In genomic region chr5:142551242-142552067, GRCh38 we compare ENCODE assay signal across 9 cellular contexts.
DNase-seq lines count a peak whose midpoint lies in the region; ATAC-seq and TF ChIP-seq lines count a peak whose summit lies in the region.
"Had no signal": no experiment of that assay in that cellular context is flagged by ENCODE, and none has a peak within 500 bp of the region (broad histone marks: within the 10 kb centered on the region; RNA-seq: fewer than 3 reads in every experiment).

No MANE protein-coding gene starts in this region.

- peaks cover 41% of the 10 kb centered on the region for H3K4me1 ChIP-seq in A673 (ENCODE audit: insufficient read depth, low read length, poor library complexity, severe bottlenecking)

- intact Hi-C loops in A673 (cut with micrococcal nuclease; ENCODE audit: unreplicated experiment): loop anchor here (2.0 to 10.0 kb wide), 2 partner anchors 195 to 537 kb away; partner anchors contain the start of gene GNPDA1

- no peaks in the 10 kb centered on the region for H3K27me3 ChIP-seq in A673 (replicated peaks; ENCODE audit: insufficient read depth, low read depth, low read length, poor library complexity)

- H3K9me3 ChIP-seq in A673 (ENCODE audit: low read depth, low read length, poor library complexity, severe bottlenecking): no peaks in the 10 kb centered on the region

- CTCF ChIA-PET in A673 (lab: Charles Lee): interaction anchor here (0.5 to 1.2 kb wide), 3 partner anchors 146 to 384 kb away, joined by 3 to 5 read pairs (median 4); no protein-coding TSS in a partner anchor

- TF ChIP-seq CTCF in A673 (conservative IDR thresholded peaks at IDR 0.05; ENCODE audit: low read depth, low read length): 0 out of 2 replicates have a peak, but pooled peaks have one; percentile 8

- peak overlapping the region; percentile 56 for H3K27ac ChIP-seq in A673 (ENCODE audit: low read depth, low read length, poor library complexity, severe bottlenecking)

- POLR2A ChIA-PET in A673 (lab: Charles Lee; ENCODE audit: low non-redundant PET): no interaction called here

- DNase-seq in A673 (ENCODE audit: low spot score): peak; percentile 94
- DNase-seq in cerebellar cortex (ENCODE audit: low spot score): peak; percentile 55
- peak; percentile 66 for DNase-seq in left kidney (ENCODE audit: low read depth, low spot score)
- DNase-seq in globus pallidus (ENCODE audit: low spot score): no peak
- DNase-seq: CD8-positive, alpha-beta T cell had no signal

- no peak for TF ChIP-seq RAD21 in Ishikawa (IDR thresholded peaks at IDR 0.05; ENCODE audit: low read depth)

- 0 out of 2 replicates have a peak, but pooled peaks have one; percentile 10 for TF ChIP-seq EP300 in Ishikawa (IDR thresholded peaks at IDR 0.05; ENCODE audit: borderline replicate concordance)

- H3K4me3 ChIP-seq in A673 (ENCODE audit: low read depth, low read length, poor library complexity, severe bottlenecking): peak overlapping the region; percentile 22

- H3K36me3 ChIP-seq in A673 (ENCODE audit: insufficient read depth, low read length, poor library complexity, severe bottlenecking): no peaks in the 10 kb centered on the region

- no TSS peak for BruUV-seq in A673 (replicated peaks; lab: Mats Ljungman, UMichigan)

- ATAC-seq in HG03095 (IDR thresholded peaks at IDR 0.05; ENCODE audit: unreplicated experiment) (no peak), GM21737 (IDR thresholded peaks at IDR 0.05; ENCODE audit: unreplicated experiment) (no peak), HG03432 (IDR thresholded peaks at IDR 0.05; ENCODE audit: unreplicated experiment) (no peak)
- ATAC-seq: CD8-positive, alpha-beta T cell had no signal

TF ChIP-seq in Ishikawa, 13 proteins besides CTCF, POLR2A, EP300 and RAD21:
- no peak for TF ChIP-seq CREB1 (IDR thresholded peaks at IDR 0.05; ENCODE audit: low read depth)
- no peak for TF ChIP-seq TEAD4 (IDR thresholded peaks at IDR 0.05)
- no peak for TF ChIP-seq FOXM1 (IDR thresholded peaks at IDR 0.05; ENCODE audit: borderline replicate concordance, low read depth)
- no peak for TF ChIP-seq REST (IDR thresholded peaks at IDR 0.05; ENCODE audit: low read depth)
- TF ChIP-seq USF1 (IDR thresholded peaks at IDR 0.05): no peak
- no peak for TF ChIP-seq MAX (IDR thresholded peaks at IDR 0.05)
- TF ChIP-seq TCF12 (IDR thresholded peaks at IDR 0.05; ENCODE audit: low read depth): peak; percentile 36; the same call in 1 of the 2 replicates
